16 cellular contexts compared by ENCODE assay signal in genomic region chr17:57158296-57158695, GRCh38.
"Had no signal": no experiment of that assay in that cellular context is flagged by ENCODE, and none has a peak within 500 bp of the region (broad histone marks: within the 10 kb centered on the region; RNA-seq: fewer than 3 reads in every experiment).

No MANE protein-coding gene starts in this region.

- H3K4me2 ChIP-seq: neural progenitor cell had no signal

- H3K4me1 ChIP-seq: adrenal gland, neural progenitor cell, tibial nerve had no signal

- H3K36me3 Mint-ChIP-seq: activated naive CD4-positive, alpha-beta T cell treated with anti-CD3 and anti-CD28 coated beads, Interleukin-2, amount 10 ng/mL, durations not matched to agents 7 days and 5 days; neural progenitor cell; stimulated activated memory B cell treated with anti-CD40 and anti-IgM and Interleukin-4, amounts not matched to agents 10 μg/mL and 1 μg/mL and 100 μg/mL, for 72 hours; WTC11 had no signal

- H3K4me1 Mint-ChIP-seq: activated naive CD4-positive, alpha-beta T cell treated with anti-CD3 and anti-CD28 coated beads, Interleukin-2, amount 10 ng/mL, durations not matched to agents 7 days and 5 days; activated T-helper 17 cell treated with anti-CD3 and anti-CD28 coated beads, Interleukin-2, amount 50 U/mL, for 72 hours; neural progenitor cell; stimulated activated memory B cell treated with anti-CD40 and anti-IgM and Interleukin-4, amounts not matched to agents 10 μg/mL and 1 μg/mL and 100 μg/mL, for 72 hours; T-helper 17 cell; WTC11 had no signal

- H3K36me3 ChIP-seq: adrenal gland, brain microvascular endothelial cell, neural progenitor cell, ovary, tibial nerve had no signal

- H3K27ac Mint-ChIP-seq: activated naive CD4-positive, alpha-beta T cell treated with anti-CD3 and anti-CD28 coated beads, Interleukin-2, amount 10 ng/mL, durations not matched to agents 7 days and 5 days; activated T-helper 17 cell treated with anti-CD3 and anti-CD28 coated beads, Interleukin-2, amount 50 U/mL, for 72 hours; neural progenitor cell; stimulated activated memory B cell treated with anti-CD40 and anti-IgM and Interleukin-4, amounts not matched to agents 10 μg/mL and 1 μg/mL and 100 μg/mL, for 72 hours; T-helper 17 cell; WTC11 had no signal

- DNase-seq: activated CD4-positive, alpha-beta T cell treated with anti-CD3 and anti-CD28 coated beads for 48 hours; activated naive CD4-positive, alpha-beta T cell treated with anti-CD3 and anti-CD28 coated beads, Interleukin-2, amount 10 ng/mL, durations not matched to agents 7 days and 5 days; adrenal gland; brain microvascular endothelial cell; cerebellar nuclear complex; dermis blood vessel endothelial cell; glutamatergic neuron; ovary; retina; T-helper 17 cell had no signal

- H3K4me3 Mint-ChIP-seq: activated naive CD4-positive, alpha-beta T cell treated with anti-CD3 and anti-CD28 coated beads, Interleukin-2, amount 10 ng/mL, durations not matched to agents 7 days and 5 days; activated T-helper 17 cell treated with anti-CD3 and anti-CD28 coated beads, Interleukin-2, amount 50 U/mL, for 72 hours; neural progenitor cell; stimulated activated memory B cell treated with anti-CD40 and anti-IgM and Interleukin-4, amounts not matched to agents 10 μg/mL and 1 μg/mL and 100 μg/mL, for 72 hours; T-helper 17 cell; WTC11 had no signal

- H2AFZ ChIP-seq: neural progenitor cell had no signal

- H3K4me3 ChIP-seq: adrenal gland, neural progenitor cell, ovary, skin epidermis, tibial nerve had no signal

- H3K27me3 ChIP-seq: adrenal gland, brain microvascular endothelial cell, neural progenitor cell, ovary, tibial nerve had no signal

- H3K9me3 ChIP-seq: adrenal gland, ovary had no signal

- H3K27ac ChIP-seq: adrenal gland, brain microvascular endothelial cell, neural progenitor cell, ovary, skin epidermis, tibial nerve had no signal

- H3K9ac ChIP-seq: neural progenitor cell had no signal

- H3K9me3 Mint-ChIP-seq: activated naive CD4-positive, alpha-beta T cell treated with anti-CD3 and anti-CD28 coated beads, Interleukin-2, amount 10 ng/mL, durations not matched to agents 7 days and 5 days; activated T-helper 17 cell treated with anti-CD3 and anti-CD28 coated beads, Interleukin-2, amount 50 U/mL, for 72 hours had no signal
